Comparison of ENCODE assay signal across 8 cellular contexts in the genomic region with DNA sequence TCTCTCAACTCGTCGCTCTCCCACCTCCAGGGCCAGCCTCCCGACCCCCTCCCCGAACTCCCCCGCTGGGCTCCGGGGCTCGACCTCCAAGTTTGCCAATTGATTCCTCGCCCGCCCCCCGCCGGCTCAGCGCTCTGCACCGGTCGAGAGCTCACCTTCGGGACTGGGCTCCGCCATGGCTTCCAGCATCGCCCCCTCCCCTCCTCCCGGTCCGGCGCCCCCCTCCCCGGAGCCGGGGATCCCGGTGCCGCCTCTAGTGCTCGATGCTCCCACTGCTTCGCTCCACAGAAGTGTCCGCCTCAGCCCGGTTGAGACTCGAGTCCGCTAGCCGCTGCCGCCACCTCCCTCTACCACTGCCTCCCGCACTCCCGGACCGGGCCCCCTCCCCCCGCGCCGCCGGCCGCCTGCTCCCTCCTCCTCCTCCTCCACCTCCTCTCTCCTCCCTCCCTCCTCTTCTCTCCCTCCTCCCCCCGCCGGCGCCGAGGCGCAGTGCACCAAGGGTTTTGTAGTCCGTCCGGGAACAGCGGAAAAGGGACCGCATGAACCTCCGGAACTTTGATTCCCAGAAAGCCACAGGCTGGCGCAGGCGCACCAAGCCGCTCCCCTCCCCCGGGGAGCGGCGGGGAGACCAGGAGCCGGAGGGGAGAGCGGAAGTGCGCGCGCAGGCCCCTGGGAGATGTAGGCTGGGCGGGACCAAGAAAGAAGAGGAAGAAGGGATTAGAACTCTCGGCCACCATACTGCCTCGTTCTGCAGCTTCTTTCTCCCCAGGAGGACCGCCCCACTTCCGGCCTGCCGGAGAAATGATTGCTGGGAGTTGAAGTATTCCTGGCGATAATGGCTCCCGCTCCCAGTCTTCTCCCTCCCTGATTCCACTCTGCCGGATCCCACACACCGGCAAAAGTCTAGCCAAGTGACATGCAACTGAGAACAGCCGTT. TPM values are rescaled to one million over a fixed set of nuclear protein-coding genes. Genes with fewer than 3 reads are reported as not detected.
DNase-seq lines count a peak whose midpoint lies in the region; ATAC-seq and TF ChIP-seq lines count a peak whose summit lies in the region.

A gene (minus strand): TSS at position 367 of the 937 bp plus-strand sequence. CDS start 178 bp downstream, at position 189.

- peaks cover 40% of the 10 kb centered on the region for H3K4me1 ChIP-seq in effector memory CD4-positive, alpha-beta T cell (ENCODE audit: control insufficient read depth, insufficient read depth, low read length, poor library complexity, severe bottlenecking)

- H3K27ac Mint-ChIP-seq in CD4-positive, alpha-beta T cell: peak within 1 kb of the TSS; percentile 93

- H3K9me3 ChIP-seq in CD4-positive, alpha-beta T cell (ENCODE audit: control insufficient read depth, low read length): no peaks in the 10 kb centered on the region
- no peaks in the 10 kb centered on the region for H3K9me3 ChIP-seq in effector memory CD4-positive, alpha-beta T cell (ENCODE audit: control insufficient read depth, low read length)

- peaks cover 80% of the 10 kb centered on the region for H3K36me3 Mint-ChIP-seq in CD4-positive, alpha-beta T cell (ENCODE audit: low read depth)

- no peaks in the 10 kb centered on the region for H3K9me3 Mint-ChIP-seq in CD4-positive, alpha-beta T cell

- DNase-seq in CD4-positive, alpha-beta T cell: peak; percentile 92 to 99 (median 97)
- DNase-seq in HT1080 (ENCODE audit: low read depth): peak; percentile 100
- DNase-seq in NOMO-1 treated with DMSO at 0.1 percent for 48 hours (lab: John Stamatoyannopoulos, UW; ENCODE audit: unreplicated experiment): peak; percentile 99
- DNase-seq in activated CD8-positive, alpha-beta memory T cell treated with anti-CD3 and anti-CD28 coated beads for 4 hours (ENCODE audit: low read depth in 2 of 2): peak; percentile 95 to 97
- peak; percentile 96 to 97 (median 97) for DNase-seq in effector memory CD4-positive, alpha-beta T cell
- peak; percentile 99 for DNase-seq in lung microvascular endothelial cell (ENCODE audit: low read depth in 2 of 2)
- peak; percentile 93 to 97 (median 95) for DNase-seq in stimulated activated CD4-positive, alpha-beta T cell treated with anti-CD3 and anti-CD28 coated beads, TNF-alpha, amount 100 ng/mL, for 48 hours (ENCODE audit: low read depth in 3 of 3)

- peak within 1 kb of the TSS; percentile 95 for H3K4me3 ChIP-seq in effector memory CD4-positive, alpha-beta T cell (ENCODE audit: insufficient read depth, low read depth, low read length, poor library complexity, severe bottlenecking)

- H3K4me1 Mint-ChIP-seq in CD4-positive, alpha-beta T cell (ENCODE audit: low read depth): peaks cover 58% of the 10 kb centered on the region

- H3K27me3 ChIP-seq in CD4-positive, alpha-beta T cell (ENCODE audit: control insufficient read depth, insufficient read depth, low read length): no peaks in the 10 kb centered on the region
- H3K27me3 ChIP-seq in effector memory CD4-positive, alpha-beta T cell (replicated peaks; ENCODE audit: control insufficient read depth, insufficient read depth, low read length, poor library complexity, severe bottlenecking): no peaks in the 10 kb centered on the region

- intact Hi-C loops in CD4-positive, alpha-beta T cell (cut with DNase I, micrococcal nuclease): loop anchor here (1.0 to 10.0 kb wide), 2 partner anchors 334 to 605 kb away; no protein-coding TSS in a partner anchor

- CTCF ChIA-PET in CD4-positive, alpha-beta T cell (lab: Charles Lee): interaction anchor here (0.8 to 1.8 kb wide), 4 partner anchors 18 to 448 kb away, joined by 3 to 5 read pairs (median 5); a partner anchor contains a TSS

- peak; percentile 66 for ATAC-seq in CD4-positive, alpha-beta T cell (ENCODE audit: poor library complexity)
- ATAC-seq in GM19468 (IDR thresholded peaks at IDR 0.05; ENCODE audit: extremely low read depth, unreplicated experiment): peak; percentile 54

- H3K27ac ChIP-seq in CD4-positive, alpha-beta T cell (ENCODE audit: low read depth, low read length): peak within 1 kb of the TSS; percentile 88
- H3K27ac ChIP-seq in effector memory CD4-positive, alpha-beta T cell (ENCODE audit: insufficient read depth, low read length, poor library complexity, severe bottlenecking): peak within 1 kb of the TSS; percentile 89

- H3K4me3 Mint-ChIP-seq in CD4-positive, alpha-beta T cell: peak within 1 kb of the TSS; percentile 94

- POLR2A ChIA-PET in CD4-positive, alpha-beta T cell (lab: Charles Lee): interaction anchor here (0.8 to 17.0 kb wide), 12 partner anchors 11 to 880 kb away, joined by 3 to 234 read pairs (median 4); a partner anchor contains a TSS

- peaks cover 23% of the 10 kb centered on the region for H3K36me3 ChIP-seq in effector memory CD4-positive, alpha-beta T cell (ENCODE audit: control insufficient read depth, insufficient read depth, low read length)

- H3K27me3 Mint-ChIP-seq in CD4-positive, alpha-beta T cell: peaks cover 4% of the 10 kb centered on the region

- no peak for TF ChIP-seq CTCF in CD4-positive, alpha-beta T cell (IDR thresholded peaks at IDR 0.05)

RNA-seq across cellular contexts. Expression of the gene that starts here (rescaled TPM):
- total RNA-seq in CD4-positive, alpha-beta T cell: 1 to 10 TPM; 4.5 to 5.1 TPM
- total RNA-seq in HT1080 (2014; rRNA removed; shearing (Covaris generic)): 94.0 and 115 TPM in 2 replicates
- polyA plus RNA-seq in HT1080 (2015; cell fraction: cytosol; rRNA removed): 52.1 and 59.0 TPM in 2 replicates
- polyA plus RNA-seq in HT1080 (2015; cell fraction: nucleus; rRNA removed): 55.1 and 71.8 TPM in 2 replicates
- 30.9 and 38.5 TPM in 2 replicates for total RNA-seq in lung microvascular endothelial cell

Comparison
In these comparisons a context has a peak if more than half of its experiments do, and no peak if none do; other contexts are left out.
1. Peak in every context shown above with its lines: DNase-seq, ATAC-seq, H3K4me3 ChIP-seq and H3K27ac ChIP-seq.